In the genomic region with DNA sequence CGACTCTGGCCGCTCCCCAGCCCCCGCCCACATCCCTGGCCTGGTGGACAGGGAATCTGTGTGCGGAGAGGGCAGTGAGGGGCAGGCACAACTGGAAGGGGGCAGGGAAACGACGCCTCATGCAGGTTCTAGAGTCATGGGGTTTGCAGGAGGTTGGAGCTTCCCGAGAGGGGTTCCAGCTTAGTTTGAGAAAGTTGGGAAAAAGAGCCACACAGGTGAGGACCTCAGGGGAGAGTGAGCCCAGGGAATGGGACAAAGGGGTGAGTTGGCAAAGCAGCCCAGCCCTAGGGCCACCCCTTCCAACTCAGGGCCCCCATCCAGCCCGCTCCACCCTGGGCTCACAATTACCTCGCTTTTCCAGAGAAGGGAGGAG, we compare ENCODE assay signal across 8 cellular contexts. TPM values are rescaled to one million over a fixed set of nuclear protein-coding genes. Genes with fewer than 3 reads are reported as not detected.
DNase-seq lines count a peak whose midpoint lies in the region; ATAC-seq and TF ChIP-seq lines count a peak whose summit lies in the region.

No MANE protein-coding gene starts in this region.

- peak overlapping the region; percentile 34 for H3K4me3 Mint-ChIP-seq in activated T-helper 2 cell treated with anti-CD3 and anti-CD28 coated beads, Interferon-gamma antibody, Interleukin-2, Interleukin-4, amounts not matched to agents 10 μg/mL and 5 μg/mL and 100 μg/mL, durations not matched to agents 14 hours and 24 hours and 36 hours (ENCODE audit: low read depth)

- intact Hi-C loops in activated T-helper 2 cell treated with anti-CD3 and anti-CD28 coated beads, Interferon-gamma antibody, Interleukin-2, Interleukin-4, amounts not matched to agents 10 μg/mL and 5 μg/mL and 100 μg/mL, durations not matched to agents 14 hours and 24 hours and 36 hours (cut with micrococcal nuclease): loop anchor here (2.0 kb wide), 1 partner anchor 17 kb away; no protein-coding TSS in a partner anchor
- intact Hi-C loops in left ventricle myocardium superior (cut with micrococcal nuclease): no loop called here
- intact Hi-C loops in psoas muscle (cut with DNase I): no loop called here

- H3K9me3 ChIP-seq in psoas muscle: no peaks in the 10 kb centered on the region

- peak overlapping the region; percentile 64 for H3K4me3 ChIP-seq in psoas muscle

- H3K36me3 ChIP-seq in psoas muscle (ENCODE audit: insufficient read depth in 1 of 2, low read depth in 1 of 2): no peaks in the 10 kb centered on the region

- peaks cover 33% of the 10 kb centered on the region for H3K27me3 Mint-ChIP-seq in activated T-helper 2 cell treated with anti-CD3 and anti-CD28 coated beads, Interferon-gamma antibody, Interleukin-2, Interleukin-4, amounts not matched to agents 10 μg/mL and 5 μg/mL and 100 μg/mL, durations not matched to agents 14 hours and 24 hours and 36 hours (ENCODE audit: low read depth)

- H3K27me3 ChIP-seq in psoas muscle (ENCODE audit: insufficient read depth in 3 of 3, low read length in 2 of 3): peaks cover 0 to 30% (median 19%) of the 10 kb centered on the region in 3 donors

- peak overlapping the region; percentile 70 for H3K27ac ChIP-seq in psoas muscle

- no peaks in the 10 kb centered on the region for H3K9me3 Mint-ChIP-seq in activated T-helper 2 cell treated with anti-CD3 and anti-CD28 coated beads, Interferon-gamma antibody, Interleukin-2, Interleukin-4, amounts not matched to agents 10 μg/mL and 5 μg/mL and 100 μg/mL, durations not matched to agents 14 hours and 24 hours and 36 hours

- no peaks in the 10 kb centered on the region for H3K4me1 ChIP-seq in psoas muscle

- no peaks in the 10 kb centered on the region for H3K36me3 Mint-ChIP-seq in activated T-helper 2 cell treated with anti-CD3 and anti-CD28 coated beads, Interferon-gamma antibody, Interleukin-2, Interleukin-4, amounts not matched to agents 10 μg/mL and 5 μg/mL and 100 μg/mL, durations not matched to agents 14 hours and 24 hours and 36 hours (ENCODE audit: low read depth)

- WGBS in psoas muscle, 3 donors: 5 to 7% (median 7%) methylated on average over 4 to 9 of the region's 9 CpGs

- TF ChIP-seq CTCF in psoas muscle (IDR thresholded peaks at IDR 0.05): no peak

- H3K27ac Mint-ChIP-seq in activated T-helper 2 cell treated with anti-CD3 and anti-CD28 coated beads, Interferon-gamma antibody, Interleukin-2, Interleukin-4, amounts not matched to agents 10 μg/mL and 5 μg/mL and 100 μg/mL, durations not matched to agents 14 hours and 24 hours and 36 hours: no peak overlapping the region

- DNase-seq in HCEC 1CT (peak; percentile 51), left ventricle myocardium superior (peak; percentile 90), psoas muscle (peak; percentile 80 to 83), NCI-H345 treated with DMSO at 0.1 percent for 48 hours (lab: John Stamatoyannopoulos, UW; ENCODE audit: unreplicated experiment) (no peak), NCI-H774 (lab: John Stamatoyannopoulos, UW) (no peak), cerebellar cortex (ENCODE audit: low spot score) (no peak)
- DNase-seq in activated T-helper 2 cell treated with anti-CD3 and anti-CD28 coated beads, Interferon-gamma antibody, Interleukin-2, Interleukin-4, amounts not matched to agents 10 μg/mL and 5 μg/mL and 100 μg/mL, durations not matched to agents 14 hours and 24 hours and 36 hours (ENCODE audit: low spot score): no peak

- peaks cover 10% of the 10 kb centered on the region for H3K4me1 Mint-ChIP-seq in activated T-helper 2 cell treated with anti-CD3 and anti-CD28 coated beads, Interferon-gamma antibody, Interleukin-2, Interleukin-4, amounts not matched to agents 10 μg/mL and 5 μg/mL and 100 μg/mL, durations not matched to agents 14 hours and 24 hours and 36 hours (ENCODE audit: low read depth)

- ATAC-seq in left ventricle myocardium superior (peak; percentile 66), psoas muscle (peak; percentile 66 to 72 (median 69)), HG03469 (IDR thresholded peaks at IDR 0.05; ENCODE audit: unreplicated experiment) (no peak)

RNA-seq across cellular contexts. Expression of gene RTKN, which starts 1.7 kb away (rescaled TPM):
- total RNA-seq in activated T-helper 2 cell treated with anti-CD3 and anti-CD28 coated beads, Interferon-gamma antibody, Interleukin-2, Interleukin-4, amounts not matched to agents 10 μg/mL and 5 μg/mL and 100 μg/mL, durations not matched to agents 14 hours and 24 hours and 36 hours: 2.2 and 3.9 TPM in 2 replicates
- total RNA-seq in left ventricle myocardium superior (21.4 TPM), psoas muscle (10 to 100 TPM in 2 of 4 donors, 1 to 10 TPM in 2; 6.0 to 18.8 (median 9.0) TPM)
- 10 to 100 TPM in 1 of 3 donors, 1 to 10 TPM in 2; 3.1 to 12.1 (median 6.6) TPM for polyA plus RNA-seq in psoas muscle

RNA-seq across cellular contexts. Expression of gene INO80B, which starts 14.9 kb away (rescaled TPM):
- total RNA-seq in activated T-helper 2 cell treated with anti-CD3 and anti-CD28 coated beads, Interferon-gamma antibody, Interleukin-2, Interleukin-4, amounts not matched to agents 10 μg/mL and 5 μg/mL and 100 μg/mL, durations not matched to agents 14 hours and 24 hours and 36 hours: 45.2 and 48.5 TPM in 2 replicates
- total RNA-seq in left ventricle myocardium superior (16.4 TPM), psoas muscle (10 to 100 TPM; 23.6 to 39.0 (median 28.6) TPM)
- polyA plus RNA-seq in psoas muscle: 10 to 100 TPM; 29.1 to 61.1 (median 41.7) TPM

RNA-seq across cellular contexts. Expression of gene WBP1, which starts 18.2 kb away (rescaled TPM):
- total RNA-seq in activated T-helper 2 cell treated with anti-CD3 and anti-CD28 coated beads, Interferon-gamma antibody, Interleukin-2, Interleukin-4, amounts not matched to agents 10 μg/mL and 5 μg/mL and 100 μg/mL, durations not matched to agents 14 hours and 24 hours and 36 hours: 38.6 and 40.7 TPM in 2 replicates
- 48.0 TPM for total RNA-seq in left ventricle myocardium superior
- total RNA-seq in psoas muscle: 10 to 100 TPM; 21.6 to 41.3 (median 23.4) TPM
- 10 to 100 TPM; 19.4 to 26.2 (median 24.7) TPM for polyA plus RNA-seq in psoas muscle

RNA-seq across cellular contexts. Expression of gene WDR54, which starts 18.5 kb away (rescaled TPM):
- total RNA-seq in activated T-helper 2 cell treated with anti-CD3 and anti-CD28 coated beads, Interferon-gamma antibody, Interleukin-2, Interleukin-4, amounts not matched to agents 10 μg/mL and 5 μg/mL and 100 μg/mL, durations not matched to agents 14 hours and 24 hours and 36 hours: 76.7 and 78.0 TPM in 2 replicates
- total RNA-seq in left ventricle myocardium superior (4.4 TPM), psoas muscle (1 to 10 TPM; 1.1 to 1.6 (median 1.4) TPM)
- 1 to 10 TPM in 2 of 3 donors, under 1 TPM in 1; 0.52 to 2.4 (median 2.4) TPM for polyA plus RNA-seq in psoas muscle

RNA-seq across cellular contexts. Expression of gene C2orf81, which starts 18.6 kb away (rescaled TPM):
- 1.6 and 1.9 TPM in 2 replicates for total RNA-seq in activated T-helper 2 cell treated with anti-CD3 and anti-CD28 coated beads, Interferon-gamma antibody, Interleukin-2, Interleukin-4, amounts not matched to agents 10 μg/mL and 5 μg/mL and 100 μg/mL, durations not matched to agents 14 hours and 24 hours and 36 hours
- total RNA-seq in left ventricle myocardium superior (0.79 TPM), psoas muscle (under 1 TPM; 0.15 to 0.46 (median 0.39) TPM)
- polyA plus RNA-seq in psoas muscle: under 1 TPM; 0.06 to 0.34 (median 0.23) TPM

Comparison
In these comparisons a context has a peak if more than half of its experiments do, and no peak if none do; other contexts are left out.
1. DNase-seq: peak in HCEC 1CT (single experiment), left ventricle myocardium superior (single experiment) and psoas muscle (2 of 2); none in activated T-helper 2 cell treated with anti-CD3 and anti-CD28 coated beads, Interferon-gamma antibody, Interleukin-2, Interleukin-4, amounts not matched to agents 10 μg/mL and 5 μg/mL and 100 μg/mL, durations not matched to agents 14 hours and 24 hours and 36 hours (single experiment), NCI-H345 treated with DMSO at 0.1 percent for 48 hours (single experiment), NCI-H774 (single experiment) and cerebellar cortex (single experiment).